ENCODE assay signal across 14 cellular contexts in genomic region chr13:46392967-46393366, GRCh38. TPM values are rescaled to one million over a fixed set of nuclear protein-coding genes. Genes with fewer than 3 reads are reported as not detected.
DNase-seq lines count a peak whose midpoint lies in the region; ATAC-seq and TF ChIP-seq lines count a peak whose summit lies in the region.
"Had no signal": no experiment of that assay in that cellular context is flagged by ENCODE, and none has a peak within 500 bp of the region (broad histone marks: within the 10 kb centered on the region; RNA-seq: fewer than 3 reads in every experiment).

No MANE protein-coding gene starts in this region.

- peaks cover 0 to 11% (median 2%) of the 10 kb centered on the region in 4 donors for H3K4me1 ChIP-seq in esophagus muscularis mucosa
- H3K4me1 ChIP-seq: SJSA1 had no signal

- no peaks in the 10 kb centered on the region for H3K36me3 ChIP-seq in KOPT-K1 (ENCODE audit: insufficient read depth, low read length)
- H3K36me3 ChIP-seq in kidney epithelial cell (ENCODE audit: control insufficient read depth, insufficient read depth, low read length) = no peaks in the 10 kb centered on the region
- no peaks in the 10 kb centered on the region for H3K36me3 ChIP-seq in esophagus muscularis mucosa
- H3K36me3 ChIP-seq: SJSA1 had no signal

- TF ChIP-seq POLR2A in esophagus muscularis mucosa (IDR thresholded peaks at IDR 0.05; ENCODE audit: low read depth) = no peak

- 65% methylated on average over 2 of the region's 2 CpGs for WGBS in esophagus muscularis mucosa

- TF ChIP-seq EP300 in esophagus muscularis mucosa (IDR thresholded peaks at IDR 0.05) = no peak

- DNase-seq in GF-D8 (lab: John Stamatoyannopoulos, UW) (peak; percentile 66), kidney epithelial cell (ENCODE audit: low read depth) (peak; percentile 83), esophagus muscularis mucosa (ENCODE audit: extremely low spot score) (no peak), hepatic stellate cell (ENCODE audit: low spot score) (no peak), DMS153 treated with DMSO at 0.1 percent for 48 hours (lab: John Stamatoyannopoulos, UW; ENCODE audit: unreplicated experiment) (no peak), HPDE6-E6E7 (ENCODE audit: extremely low spot score) (no peak)
- DNase-seq: hypothalamus; MV-4-11; stimulated activated CD4-positive, alpha-beta T cell treated with anti-CD3 and anti-CD28 coated beads, Interleukin-15, amount 100 ng/mL, for 24 hours had no signal

- peak; percentile 26 for ATAC-seq in GM19463 (IDR thresholded peaks at IDR 0.05; ENCODE audit: unreplicated experiment)

- H3K9me3 ChIP-seq in KOPT-K1 (ENCODE audit: insufficient read depth, low read length, poor library complexity, severe bottlenecking) (no peaks in the 10 kb centered on the region), esophagus muscularis mucosa (no peaks in the 10 kb centered on the region)
- H3K9me3 ChIP-seq: SJSA1 had no signal

- TF ChIP-seq CTCF in kidney epithelial cell (IDR thresholded peaks at IDR 0.05; ENCODE audit: insufficient read depth, low read length, poor library complexity, severe bottlenecking) = no peak
- TF ChIP-seq CTCF in esophagus muscularis mucosa (IDR thresholded peaks at IDR 0.05) = no peak

- intact Hi-C loops in esophagus muscularis mucosa (cut with DNase I) = no loop called here

- no peak overlapping the region for H3K4me3 ChIP-seq in kidney epithelial cell (ENCODE audit: low read depth, low read length)
- no peak overlapping the region for H3K4me3 ChIP-seq in esophagus muscularis mucosa
- H3K4me3 ChIP-seq: lung, SJSA1 had no signal

- H3K27ac ChIP-seq in KOPT-K1 (ENCODE audit: low read depth, low read length, poor library complexity, severe bottlenecking) (peak overlapping the region; percentile 94), esophagus muscularis mucosa (replicated peaks in 1 of 4) (no peak overlapping the region)
- H3K27ac ChIP-seq: epithelial cell of prostate, SJSA1 had no signal

- H3K27me3 ChIP-seq in kidney epithelial cell (ENCODE audit: control insufficient read depth, insufficient read depth, low read length) = peaks cover 3% of the 10 kb centered on the region
- peaks cover 0 to 7% (median 0%) of the 10 kb centered on the region in 4 donors for H3K27me3 ChIP-seq in esophagus muscularis mucosa

RNA-seq across cellular contexts. Expression of gene RUBCNL, which starts 5.9 kb away (rescaled TPM):
- 1.8 and 5.5 TPM in 2 replicates for total RNA-seq in kidney epithelial cell
- 1 to 10 TPM in 3 of 4 donors, under 1 TPM in 1; 0.86 to 3.6 (median 1.4) TPM for total RNA-seq in esophagus muscularis mucosa

Comparison
In these comparisons a context has a peak if more than half of its experiments do, and no peak if none do; other contexts are left out.
1. DNase-seq: peak in GF-D8 (single experiment) and kidney epithelial cell (single experiment); none in esophagus muscularis mucosa (single experiment), hepatic stellate cell (single experiment), DMS153 treated with DMSO at 0.1 percent for 48 hours (single experiment) and HPDE6-E6E7 (single experiment).